In the genomic region with DNA sequence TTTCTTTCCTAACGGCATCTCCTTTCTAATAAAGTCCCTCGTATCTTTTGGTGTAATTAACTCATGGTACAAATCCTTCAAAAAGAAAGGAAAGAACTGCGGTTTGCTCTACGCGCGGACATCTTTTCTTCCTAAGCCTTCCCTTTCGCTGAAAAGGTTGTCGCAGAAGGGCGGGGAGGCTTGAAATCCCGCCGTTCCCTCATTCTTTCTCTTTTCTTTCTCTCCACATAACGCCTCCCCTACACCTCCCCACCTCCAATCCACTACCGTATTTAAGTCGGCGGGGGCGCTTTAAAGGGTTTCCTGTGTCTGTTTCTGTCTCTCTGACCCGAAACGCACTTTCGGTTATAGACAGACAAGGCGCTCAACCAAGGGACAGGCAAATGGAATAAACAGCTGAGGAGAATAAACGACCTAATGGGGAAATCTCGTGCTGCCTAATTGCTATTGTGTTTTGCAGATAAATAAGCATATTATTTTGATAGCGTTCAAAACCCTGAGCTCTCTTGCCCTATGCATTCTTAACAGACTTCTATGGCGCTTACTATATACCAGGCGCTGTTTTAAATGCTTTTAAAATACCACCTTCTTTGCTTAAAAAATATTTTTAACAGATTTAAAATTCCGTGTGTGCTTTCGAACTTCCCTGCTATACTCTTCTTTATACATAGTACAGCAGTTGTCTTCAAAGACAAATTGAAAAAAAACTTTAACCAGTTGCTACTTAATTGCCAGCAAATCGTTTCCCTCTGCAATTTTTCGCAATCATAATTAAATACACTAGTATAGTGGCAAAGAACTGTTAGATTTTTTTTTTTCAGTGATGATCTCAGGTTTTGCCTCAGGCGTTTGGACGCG, we compare ENCODE assay signal across 8 cellular contexts. TPM values are rescaled to one million over a fixed set of nuclear protein-coding genes. Genes with fewer than 3 reads are reported as not detected.
DNase-seq lines count a peak whose midpoint lies in the region; ATAC-seq and TF ChIP-seq lines count a peak whose summit lies in the region.

No MANE protein-coding gene starts in this region.

- peaks cover 4% of the 10 kb centered on the region for H3K36me3 Mint-ChIP-seq in activated naive CD4-positive, alpha-beta T cell treated with anti-CD3 and anti-CD28 coated beads, Interleukin-2, amount 10 ng/mL, durations not matched to agents 7 days and 5 days

- intact Hi-C loops in heart right ventricle (cut with DNase I), result loop anchor here in 7 of 10 donors (5.0 to 10.0 kb wide), 7 partner anchors 75 to 385 kb away; no protein-coding TSS in a partner anchor
- intact Hi-C loops in vagina (cut with DNase I), result no loop called here

- peaks cover 64% of the 10 kb centered on the region for H3K27me3 Mint-ChIP-seq in activated naive CD4-positive, alpha-beta T cell treated with anti-CD3 and anti-CD28 coated beads, Interleukin-2, amount 10 ng/mL, durations not matched to agents 7 days and 5 days

- ATAC-seq in GM18868 (IDR thresholded peaks at IDR 0.05; ENCODE audit: unreplicated experiment) (peak; percentile 54), HG03097 (IDR thresholded peaks at IDR 0.05; ENCODE audit: low FRiP score, unreplicated experiment) (peak; percentile 62), heart right ventricle (peak in 7 of 8 donors; percentile 20 to 64 (median 53))

- no peak overlapping the region for H3K9ac ChIP-seq in parathyroid adenoma

- DNase-seq in OCI-M1 (lab: John Stamatoyannopoulos, UW) (peak; percentile 97), heart right ventricle (peak; percentile 58 to 87), vagina (ENCODE audit: extremely low spot score in 2 of 2) (no peak)
- DNase-seq in activated naive CD4-positive, alpha-beta T cell treated with anti-CD3 and anti-CD28 coated beads, Interleukin-2, amount 10 ng/mL, durations not matched to agents 7 days and 5 days, result peak; percentile 83

- H3K9me3 Mint-ChIP-seq in activated naive CD4-positive, alpha-beta T cell treated with anti-CD3 and anti-CD28 coated beads, Interleukin-2, amount 10 ng/mL, durations not matched to agents 7 days and 5 days, result no peaks in the 10 kb centered on the region

- H3K27ac ChIP-seq in ACC112 (ENCODE audit: low read depth, low read length) (no peak overlapping the region), heart right ventricle (peak overlapping the region; percentile 88 to 98 (median 94)), parathyroid adenoma (peak overlapping the region; percentile 3), vagina (peak overlapping the region; percentile 79)

- H3K79me2 ChIP-seq in ACC112 (ENCODE audit: control insufficient read depth, insufficient read depth, low read length, unreplicated experiment), result no peaks in the 10 kb centered on the region
- no peaks in the 10 kb centered on the region for H3K79me2 ChIP-seq in parathyroid adenoma

- H3K36me3 ChIP-seq in ACC112 (ENCODE audit: insufficient read depth, low read length) (no peaks in the 10 kb centered on the region), heart right ventricle (no peaks in the 10 kb centered on the region), parathyroid adenoma (ENCODE audit: control insufficient read depth, insufficient read depth, low read length) (no peaks in the 10 kb centered on the region), vagina (no peaks in the 10 kb centered on the region)

- no peak overlapping the region for H3K27ac Mint-ChIP-seq in activated naive CD4-positive, alpha-beta T cell treated with anti-CD3 and anti-CD28 coated beads, Interleukin-2, amount 10 ng/mL, durations not matched to agents 7 days and 5 days

- H3K4me3 ChIP-seq in ACC112 (ENCODE audit: low read depth, low read length), result peak overlapping the region; percentile 79
- H3K4me3 ChIP-seq in heart right ventricle, result peak overlapping the region; percentile 60 to 87 (median 76)
- H3K4me3 ChIP-seq in parathyroid adenoma (ENCODE audit: low read depth, low read length), result peak overlapping the region; percentile 74
- H3K4me3 ChIP-seq in vagina, result peak overlapping the region; percentile 64 to 69

- peak overlapping the region; percentile 18 for H2AFZ ChIP-seq in ACC112 (ENCODE audit: low read length, unreplicated experiment)
- peak overlapping the region; percentile 88 for H2AFZ ChIP-seq in parathyroid adenoma

- H3K4me2 ChIP-seq in parathyroid adenoma (ENCODE audit: low read length), result peak overlapping the region; percentile 74

- TF ChIP-seq POLR2A in vagina (IDR thresholded peaks at IDR 0.05), result no peak

- 2% methylated on average over 32 of the region's 32 CpGs for WGBS in heart right ventricle, 2 donors

- CTCF ChIA-PET in activated naive CD4-positive, alpha-beta T cell treated with anti-CD3 and anti-CD28 coated beads, Interleukin-2, amount 10 ng/mL, durations not matched to agents 7 days and 5 days (lab: Charles Lee), result no interaction called here

- H3K4me1 ChIP-seq in ACC112 (ENCODE audit: control insufficient read depth, insufficient read depth, low read length, unreplicated experiment), result peaks cover 7% of the 10 kb centered on the region
- peaks cover 0 to 50% (median 12%) of the 10 kb centered on the region in 9 donors for H3K4me1 ChIP-seq in heart right ventricle
- peaks cover 7% of the 10 kb centered on the region for H3K4me1 ChIP-seq in parathyroid adenoma
- H3K4me1 ChIP-seq in vagina, result peaks cover 39% of the 10 kb centered on the region

- H3K27me3 ChIP-seq in ACC112 (ENCODE audit: insufficient read depth, low read length) (peaks cover 94% of the 10 kb centered on the region), heart right ventricle (peaks cover 0 to 97% (median 0%) of the 10 kb centered on the region in 7 donors), parathyroid adenoma (ENCODE audit: control insufficient read depth, insufficient read depth, low read length) (no peaks in the 10 kb centered on the region), vagina (no peaks in the 10 kb centered on the region)

- TF ChIP-seq CTCF in heart right ventricle (IDR thresholded peaks at IDR 0.05) (peak in 2 of 9 donors; percentile 11 to 16), parathyroid adenoma (IDR thresholded peaks at IDR 0.05) (no peak), vagina (IDR thresholded peaks at IDR 0.05) (no peak)

- no peaks in the 10 kb centered on the region for H3K9me3 ChIP-seq in heart right ventricle
- H3K9me3 ChIP-seq in parathyroid adenoma (ENCODE audit: control insufficient read depth, low read length), result no peaks in the 10 kb centered on the region
- H3K9me3 ChIP-seq in vagina, result no peaks in the 10 kb centered on the region

- H3K4me3 Mint-ChIP-seq in activated naive CD4-positive, alpha-beta T cell treated with anti-CD3 and anti-CD28 coated beads, Interleukin-2, amount 10 ng/mL, durations not matched to agents 7 days and 5 days, result peak overlapping the region; percentile 75

- H3K4me1 Mint-ChIP-seq in activated naive CD4-positive, alpha-beta T cell treated with anti-CD3 and anti-CD28 coated beads, Interleukin-2, amount 10 ng/mL, durations not matched to agents 7 days and 5 days, result peaks cover 36% of the 10 kb centered on the region

RNA-seq across cellular contexts. Expression of gene HEY2, which starts 2.5 kb away (rescaled TPM):
- total RNA-seq in heart right ventricle, result 10 to 100 TPM; 12.4 to 75.1 (median 36.2) TPM
- polyA plus RNA-seq in heart right ventricle, result 10 to 100 TPM; 14.1 to 28.6 TPM
- total RNA-seq in vagina, result 0.98 TPM

RNA-seq across cellular contexts. Expression of gene NCOA7, which starts 43.8 kb away (rescaled TPM):
- total RNA-seq in heart right ventricle (10 to 100 TPM in 7 of 10 donors, 1 to 10 TPM in 3; 6.2 to 21.3 (median 11.1) TPM), vagina (48.6 TPM)
- polyA plus RNA-seq in heart right ventricle, result 10 to 100 TPM in 1 of 2 donors, 1 to 10 TPM in 1; 4.2 to 10.2 TPM

Comparison
In these comparisons a context has a peak if more than half of its experiments do, and no peak if none do; other contexts are left out.
1. DNase-seq: peak in OCI-M1 (single experiment), activated naive CD4-positive, alpha-beta T cell treated with anti-CD3 and anti-CD28 coated beads, Interleukin-2, amount 10 ng/mL, durations not matched to agents 7 days and 5 days (single experiment) and heart right ventricle (2 of 2); none in vagina (0 of 2).
2. Peak in every context shown above with its lines, with median percentiles within 50 percentile points of each other: H3K4me3 ChIP-seq and ATAC-seq.